8 cellular contexts compared by ENCODE assay signal in genomic region chr7:6392712-6393666, GRCh38. TPM values are rescaled to one million over a fixed set of nuclear protein-coding genes. Genes with fewer than 3 reads are reported as not detected.
DNase-seq lines count a peak whose midpoint lies in the region; ATAC-seq, FAIRE-seq and TF ChIP-seq lines count a peak whose summit lies in the region.

No MANE protein-coding gene starts in this region.

- peak overlapping the region; percentile 53 for H3K4me3 Mint-ChIP-seq in dendritic cell treated with granulocyte-macrophage colony-stimulating factor and Interleukin-4, amounts not matched to agents 40 ng/mL and 50 ng/mL, for 4 days

- DNase-seq in A549 (ENCODE audit: low read depth in 1 of 2, low spot score in 1 of 2) (peak; percentile 69 to 81), RWPE2 (ENCODE audit: low spot score) (peak; percentile 82), GM19239 (ENCODE audit: insufficient read length, low spot score) (no peak)

- H3K36me3 ChIP-seq in RWPE2 (ENCODE audit: low read depth) (peaks cover 64% of the 10 kb centered on the region), muscle layer of duodenum (ENCODE audit: control insufficient read depth in 1 of 2, insufficient read depth in 2 of 2, low read length in 2 of 2) (peaks cover 8 to 24% of the 10 kb centered on the region in 2 donors), urinary bladder (ENCODE audit: insufficient read depth) (peaks cover 2% of the 10 kb centered on the region)

- ATAC-seq in A549 (peak; percentile 86 to 89), GM21576 (IDR thresholded peaks at IDR 0.05; ENCODE audit: unreplicated experiment) (peak; percentile 89), RWPE2 (ENCODE audit: low read depth) (peak; percentile 89), HG02870 (IDR thresholded peaks at IDR 0.05; ENCODE audit: unreplicated experiment) (no peak)

- H3K4me1 Mint-ChIP-seq in dendritic cell treated with granulocyte-macrophage colony-stimulating factor and Interleukin-4, amounts not matched to agents 40 ng/mL and 50 ng/mL, for 4 days (ENCODE audit: low read depth) = peaks cover 71% of the 10 kb centered on the region

- no peaks in the 10 kb centered on the region for H3K27me3 Mint-ChIP-seq in dendritic cell treated with granulocyte-macrophage colony-stimulating factor and Interleukin-4, amounts not matched to agents 40 ng/mL and 50 ng/mL, for 4 days

- CTCF ChIA-PET in A549 (lab: Yijun Ruan, JAX) = interaction anchor here (0.9 to 1.3 kb wide), 5 partner anchors 10 to 42 kb away, joined by 3 to 4 read pairs (median 3); no protein-coding TSS in a partner anchor

- peaks cover 88% of the 10 kb centered on the region for H3K36me3 Mint-ChIP-seq in dendritic cell treated with granulocyte-macrophage colony-stimulating factor and Interleukin-4, amounts not matched to agents 40 ng/mL and 50 ng/mL, for 4 days (ENCODE audit: low read depth)

- intact Hi-C loops in dendritic cell treated with granulocyte-macrophage colony-stimulating factor and Interleukin-4, amounts not matched to agents 40 ng/mL and 50 ng/mL, for 4 days (cut with micrococcal nuclease) = loop anchor here (5.0 kb wide), 1 partner anchor 44 kb away; no protein-coding TSS in a partner anchor

- H3K27ac Mint-ChIP-seq in dendritic cell treated with granulocyte-macrophage colony-stimulating factor and Interleukin-4, amounts not matched to agents 40 ng/mL and 50 ng/mL, for 4 days = peak overlapping the region; percentile 85

- peak overlapping the region; percentile 71 for H3K4me2 ChIP-seq in A549

- POLR2A ChIA-PET in A549 (lab: Yijun Ruan, JAX) = no interaction called here

- H3K4me1 ChIP-seq in A549 (peaks cover 48% of the 10 kb centered on the region), RWPE2 (ENCODE audit: insufficient read depth, poor library complexity, severe bottlenecking) (peaks cover 34% of the 10 kb centered on the region), muscle layer of duodenum (ENCODE audit: control insufficient read depth in 1 of 2, insufficient read depth in 2 of 2, low read length in 2 of 2) (peaks cover 10 to 32% of the 10 kb centered on the region in 2 donors), urinary bladder (ENCODE audit: insufficient read depth) (no peaks in the 10 kb centered on the region)

- no peaks in the 10 kb centered on the region for H3K9me3 Mint-ChIP-seq in dendritic cell treated with granulocyte-macrophage colony-stimulating factor and Interleukin-4, amounts not matched to agents 40 ng/mL and 50 ng/mL, for 4 days

- H3K27ac ChIP-seq in A549 (peak overlapping the region; percentile 66 to 80), RWPE2 (ENCODE audit: poor library complexity, severe bottlenecking) (peak overlapping the region; percentile 80), muscle layer of duodenum (ENCODE audit: low read length) (peak overlapping the region; percentile 92), urinary bladder (ENCODE audit: low read depth) (peak overlapping the region; percentile 84)

- FAIRE-seq in A549 (lab: Jason Lieb, UNC) (no peak), GM19239 (lab: Jason Lieb, UNC) (no peak)

- TF ChIP-seq EP300 in A549 (IDR thresholded peaks at IDR 0.05) = no peak

- no peak for TF ChIP-seq POLR2A in A549 (IDR thresholded peaks at IDR 0.05; ENCODE audit: low read length)

- H3K27me3 ChIP-seq in RWPE2 (ENCODE audit: insufficient read depth, poor library complexity, severe bottlenecking) = no peaks in the 10 kb centered on the region
- H3K27me3 ChIP-seq in muscle layer of duodenum (ENCODE audit: low read depth, low read length) = no peaks in the 10 kb centered on the region

- TF ChIP-seq RAD21 in A549 (conservative IDR thresholded peaks at IDR 0.05 in 1 of 2, IDR thresholded peaks at IDR 0.05 in 1 of 2) = no peak

- WGBS in A549 (ENCODE audit: missing lambda C conversion rate) = 44% methylated on average over 11 of the region's 11 CpGs
- WGBS in urinary bladder = 66% methylated on average over 11 of the region's 11 CpGs

- H3K4me3 ChIP-seq in A549 = peak overlapping the region; percentile 16; the same call in 1 of the 3 replicates
- no peak overlapping the region for H3K4me3 ChIP-seq in RWPE2 (ENCODE audit: severe bottlenecking)
- H3K4me3 ChIP-seq in muscle layer of duodenum (ENCODE audit: low read depth in 1 of 2, low read length in 2 of 2) = peak overlapping the region in 1 of 2 donors; percentile 8
- H3K4me3 ChIP-seq in urinary bladder (ENCODE audit: low read depth, low read length) = no peak overlapping the region

- TF ChIP-seq CTCF in A549 (IDR thresholded peaks at IDR 0.05) = no peak
- no peak for TF ChIP-seq CTCF in RWPE2 (IDR thresholded peaks at IDR 0.05; ENCODE audit: poor library complexity, severe bottlenecking)

- no peaks in the 10 kb centered on the region for H3K9me3 ChIP-seq in A549
- H3K9me3 ChIP-seq in RWPE2 (ENCODE audit: severe bottlenecking) = no peaks in the 10 kb centered on the region
- H3K9me3 ChIP-seq in muscle layer of duodenum (ENCODE audit: control insufficient read depth in 1 of 2, low read length in 2 of 2) = no peaks in the 10 kb centered on the region

TF ChIP-seq in A549, 52 proteins besides CTCF, POLR2A, EP300 and RAD21:
- TF ChIP-seq GATA3 (IDR thresholded peaks at IDR 0.05; ENCODE audit: borderline replicate concordance) = 0 out of 2 replicates have a peak, but pooled peaks have one; percentile 8
- TF ChIP-seq ZSCAN20 (CRISPR knock-in tag; IDR thresholded peaks at IDR 0.05) = no peak
- peak in 1 of 2 experiments; percentile 43; a peak in 1 of 5 replicates for TF ChIP-seq JUN (IDR thresholded peaks at IDR 0.05)
- TF ChIP-seq MAX (IDR thresholded peaks at IDR 0.05) = peak; percentile 42

RNA-seq across cellular contexts. Expression of gene RAC1, which starts 18.7 kb away (rescaled TPM):
- polyA plus RNA-seq in A549 (2011; rRNA removed) (446 and 516 TPM in 2 replicates), A549 (2017; fragmentation: RNase III; extraction: RNeasy Plus Mini Kit Qiagen cat#74134 plus additional on column Dnase treatment) (220 to 239 TPM (median 228 TPM) in 3 replicates), urinary bladder (205 TPM)
- 334 and 374 TPM in 2 replicates for polyA plus RNA-seq in A549 (2012; cell fraction: cytosol; rRNA removed)
- polyA plus RNA-seq in A549 (2012; cell fraction: nucleus; rRNA removed) = 111 and 169 TPM in 2 replicates
- 144 and 149 TPM in 2 replicates for polyA minus RNA-seq in A549 (2011; rRNA and poly(A)+ RNA removed)
- total RNA-seq in urinary bladder = 54.8 TPM

RNA-seq across cellular contexts. Expression of gene FAM220A, which starts 44.2 kb away (rescaled TPM):
- polyA plus RNA-seq in A549 (2011; rRNA removed) (33.0 and 34.3 TPM in 2 replicates), A549 (2017; fragmentation: RNase III; extraction: RNeasy Plus Mini Kit Qiagen cat#74134 plus additional on column Dnase treatment) (12.9 to 14.0 TPM (median 13.2 TPM) in 3 replicates), urinary bladder (26.9 TPM)
- 12.3 and 13.4 TPM in 2 replicates for polyA plus RNA-seq in A549 (2012; cell fraction: cytosol; rRNA removed)
- 5.5 TPM in 2 replicates for polyA plus RNA-seq in A549 (2012; cell fraction: nucleus; rRNA removed)
- polyA minus RNA-seq in A549 (2011; rRNA and poly(A)+ RNA removed) = 17.2 and 17.6 TPM in 2 replicates
- total RNA-seq in urinary bladder = 25.7 TPM

RNA-seq across cellular contexts. Expression of gene DAGLB, which starts 54.8 kb away (rescaled TPM):
- polyA plus RNA-seq in A549 (2011; rRNA removed) = 19.3 and 19.7 TPM in 2 replicates
- 15.8 and 18.5 TPM in 2 replicates for polyA plus RNA-seq in A549 (2012; cell fraction: cytosol; rRNA removed)
- polyA plus RNA-seq in A549 (2012; cell fraction: nucleus; rRNA removed) = 69.2 and 108 TPM in 2 replicates
- polyA plus RNA-seq in A549 (2017; fragmentation: RNase III; extraction: RNeasy Plus Mini Kit Qiagen cat#74134 plus additional on column Dnase treatment) = 14.5 to 19.1 TPM (median 15.7 TPM) in 3 replicates
- polyA minus RNA-seq in A549 (2011; rRNA and poly(A)+ RNA removed) = 32.9 and 46.0 TPM in 2 replicates
- 10.3 TPM for total RNA-seq in urinary bladder
- 8.1 TPM for polyA plus RNA-seq in urinary bladder
